In genomic region chr4:13665711-13666660, GRCh38 we compare ENCODE assay signal across 18 cellular contexts.
"Had no signal": no experiment of that assay in that cellular context is flagged by ENCODE, and none has a peak within 500 bp of the region (broad histone marks: within the 10 kb centered on the region; RNA-seq: fewer than 3 reads in every experiment).

No MANE protein-coding gene starts in this region.

- H3K27ac Mint-ChIP-seq: activated naive CD4-positive, alpha-beta T cell treated with anti-CD3 and anti-CD28 coated beads for 36 hours; activated T-helper 17 cell treated with anti-CD3 and anti-CD28 coated beads, Interleukin-2, amount 50 U/mL, for 72 hours; naive thymus-derived CD4-positive, alpha-beta T cell; stimulated activated effector memory CD8-positive, alpha-beta T cell treated with anti-CD3 and anti-CD28 coated beads, Interleukin-12 subunit alpha, Interleukin-12 subunit beta, amount 100 ng/mL, for 72 hours; T-cell had no signal

- ATAC-seq: activated T-helper 17 cell treated with anti-CD3 and anti-CD28 coated beads, Interleukin-2, amount 50 U/mL, for 72 hours; gastrocnemius medialis; left lobe of liver; mucosa of descending colon; naive thymus-derived CD4-positive, alpha-beta T cell; pancreas; stimulated activated effector memory CD8-positive, alpha-beta T cell treated with anti-CD3 and anti-CD28 coated beads, Interleukin-12 subunit alpha, Interleukin-12 subunit beta, amount 100 ng/mL, for 72 hours; T-cell had no signal

- H3K4me3 ChIP-seq: coronary artery, esophagus squamous epithelium, gastrocnemius medialis, mucosa of descending colon, pancreas, tibial nerve, uterus had no signal

- H3K9me3 Mint-ChIP-seq: activated naive CD4-positive, alpha-beta T cell treated with anti-CD3 and anti-CD28 coated beads for 36 hours; activated T-helper 17 cell treated with anti-CD3 and anti-CD28 coated beads, Interleukin-2, amount 50 U/mL, for 72 hours; stimulated activated effector memory CD8-positive, alpha-beta T cell treated with anti-CD3 and anti-CD28 coated beads, Interleukin-12 subunit alpha, Interleukin-12 subunit beta, amount 100 ng/mL, for 72 hours; T-cell had no signal

- H3K9me3 ChIP-seq: esophagus squamous epithelium, gastrocnemius medialis, mucosa of descending colon, pancreas, uterus had no signal

- H3K27ac ChIP-seq: coronary artery, esophagus squamous epithelium, gastrocnemius medialis, pancreas, tibial nerve, uterus had no signal

- H3K36me3 Mint-ChIP-seq: naive thymus-derived CD4-positive, alpha-beta T cell; stimulated activated effector memory CD8-positive, alpha-beta T cell treated with anti-CD3 and anti-CD28 coated beads, Interleukin-12 subunit alpha, Interleukin-12 subunit beta, amount 100 ng/mL, for 72 hours; T-cell had no signal

- H3K36me3 ChIP-seq: esophagus squamous epithelium, gastrocnemius medialis, pancreas, tibial nerve, uterus had no signal

- H3K4me1 ChIP-seq: esophagus squamous epithelium, gastrocnemius medialis, pancreas, tibial nerve, uterus had no signal

- DNase-seq: activated CD4-positive, CD25-positive, alpha-beta regulatory T cell treated with anti-CD3 and anti-CD28 coated beads, Interleukin-2, amount 50 U/mL, for 72 hours; activated naive CD4-positive, alpha-beta T cell treated with anti-CD3 and anti-CD28 coated beads for 36 hours; activated T-cell treated with anti-CD3 and anti-CD28 coated beads for 4 hours; caudate nucleus; esophagus squamous epithelium; gastrocnemius medialis; islet precursor cell; mucosa of descending colon; naive thymus-derived CD4-positive, alpha-beta T cell; pancreas; T-cell; T-helper 9 cell; uterus had no signal

- H3K27me3 ChIP-seq: esophagus squamous epithelium, gastrocnemius medialis, pancreas, tibial nerve, uterus had no signal
